ENCODE assay signal across 1 cellular context in genomic region chr6:96184798-96185197, GRCh38.
A peak's percentile ranks its signal among the peaks of the same experiment; 100 is the strongest.
TF ChIP-seq lines count a peak whose summit lies in the region.

No MANE protein-coding gene starts in this region.

TF ChIP-seq in GM23338, 12 proteins besides CTCF, POLR2A, EP300 and RAD21 (continued from another document):
- TF ChIP-seq, protein P1, sequence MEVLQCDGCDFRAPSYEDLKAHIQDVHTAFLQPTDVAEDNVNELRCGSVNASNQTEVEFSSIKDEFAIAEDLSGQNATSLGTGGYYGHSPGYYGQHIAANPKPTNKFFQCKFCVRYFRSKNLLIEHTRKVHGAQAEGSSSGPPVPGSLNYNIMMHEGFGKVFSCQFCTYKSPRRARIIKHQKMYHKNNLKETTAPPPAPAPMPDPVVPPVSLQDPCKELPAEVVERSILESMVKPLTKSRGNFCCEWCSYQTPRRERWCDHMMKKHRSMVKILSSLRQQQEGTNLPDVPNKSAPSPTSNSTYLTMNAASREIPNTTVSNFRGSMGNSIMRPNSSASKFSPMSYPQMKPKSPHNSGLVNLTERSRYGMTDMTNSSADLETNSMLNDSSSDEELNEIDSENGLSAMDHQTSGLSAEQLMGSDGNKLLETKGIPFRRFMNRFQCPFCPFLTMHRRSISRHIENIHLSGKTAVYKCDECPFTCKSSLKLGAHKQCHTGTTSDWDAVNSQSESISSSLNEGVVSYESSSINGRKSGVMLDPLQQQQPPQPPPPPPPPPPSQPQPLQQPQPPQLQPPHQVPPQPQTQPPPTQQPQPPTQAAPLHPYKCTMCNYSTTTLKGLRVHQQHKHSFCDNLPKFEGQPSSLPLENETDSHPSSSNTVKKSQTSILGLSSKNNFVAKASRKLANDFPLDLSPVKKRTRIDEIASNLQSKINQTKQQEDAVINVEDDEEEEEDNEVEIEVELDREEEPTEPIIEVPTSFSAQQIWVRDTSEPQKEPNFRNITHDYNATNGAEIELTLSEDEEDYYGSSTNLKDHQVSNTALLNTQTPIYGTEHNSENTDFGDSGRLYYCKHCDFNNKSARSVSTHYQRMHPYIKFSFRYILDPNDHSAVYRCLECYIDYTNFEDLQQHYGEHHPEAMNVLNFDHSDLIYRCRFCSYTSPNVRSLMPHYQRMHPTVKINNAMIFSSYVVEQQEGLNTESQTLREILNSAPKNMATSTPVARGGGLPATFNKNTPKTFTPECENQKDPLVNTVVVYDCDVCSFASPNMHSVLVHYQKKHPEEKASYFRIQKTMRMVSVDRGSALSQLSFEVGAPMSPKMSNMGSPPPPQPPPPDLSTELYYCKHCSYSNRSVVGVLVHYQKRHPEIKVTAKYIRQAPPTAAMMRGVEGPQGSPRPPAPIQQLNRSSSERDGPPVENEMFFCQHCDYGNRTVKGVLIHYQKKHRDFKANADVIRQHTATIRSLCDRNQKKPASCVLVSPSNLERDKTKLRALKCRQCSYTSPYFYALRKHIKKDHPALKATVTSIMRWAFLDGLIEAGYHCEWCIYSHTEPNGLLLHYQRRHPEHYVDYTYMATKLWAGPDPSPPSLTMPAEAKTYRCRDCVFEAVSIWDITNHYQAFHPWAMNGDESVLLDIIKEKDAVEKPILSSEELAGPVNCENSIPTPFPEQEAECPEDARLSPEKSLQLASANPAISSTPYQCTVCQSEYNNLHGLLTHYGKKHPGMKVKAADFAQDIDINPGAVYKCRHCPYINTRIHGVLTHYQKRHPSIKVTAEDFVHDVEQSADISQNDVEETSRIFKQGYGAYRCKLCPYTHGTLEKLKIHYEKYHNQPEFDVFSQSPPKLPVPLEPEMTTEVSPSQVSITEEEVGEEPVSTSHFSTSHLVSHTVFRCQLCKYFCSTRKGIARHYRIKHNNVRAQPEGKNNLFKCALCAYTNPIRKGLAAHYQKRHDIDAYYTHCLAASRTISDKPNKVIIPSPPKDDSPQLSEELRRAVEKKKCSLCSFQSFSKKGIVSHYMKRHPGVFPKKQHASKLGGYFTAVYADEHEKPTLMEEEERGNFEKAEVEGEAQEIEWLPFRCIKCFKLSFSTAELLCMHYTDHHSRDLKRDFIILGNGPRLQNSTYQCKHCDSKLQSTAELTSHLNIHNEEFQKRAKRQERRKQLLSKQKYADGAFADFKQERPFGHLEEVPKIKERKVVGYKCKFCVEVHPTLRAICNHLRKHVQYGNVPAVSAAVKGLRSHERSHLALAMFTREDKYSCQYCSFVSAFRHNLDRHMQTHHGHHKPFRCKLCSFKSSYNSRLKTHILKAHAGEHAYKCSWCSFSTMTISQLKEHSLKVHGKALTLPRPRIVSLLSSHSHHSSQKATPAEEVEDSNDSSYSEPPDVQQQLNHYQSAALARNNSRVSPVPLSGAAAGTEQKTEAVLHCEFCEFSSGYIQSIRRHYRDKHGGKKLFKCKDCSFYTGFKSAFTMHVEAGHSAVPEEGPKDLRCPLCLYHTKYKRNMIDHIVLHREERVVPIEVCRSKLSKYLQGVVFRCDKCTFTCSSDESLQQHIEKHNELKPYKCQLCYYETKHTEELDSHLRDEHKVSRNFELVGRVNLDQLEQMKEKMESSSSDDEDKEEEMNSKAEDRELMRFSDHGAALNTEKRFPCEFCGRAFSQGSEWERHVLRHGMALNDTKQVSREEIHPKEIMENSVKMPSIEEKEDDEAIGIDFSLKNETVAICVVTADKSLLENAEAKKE (CRISPR knock-in tag; IDR thresholded peaks at IDR 0.05), result peak; percentile 56; the same call in 1 of the 2 replicates
- TF ChIP-seq JUNB (IDR thresholded peaks at IDR 0.05; ENCODE audit: unreplicated experiment), result no peak
